8 cellular contexts compared by ENCODE assay signal in the genomic region with DNA sequence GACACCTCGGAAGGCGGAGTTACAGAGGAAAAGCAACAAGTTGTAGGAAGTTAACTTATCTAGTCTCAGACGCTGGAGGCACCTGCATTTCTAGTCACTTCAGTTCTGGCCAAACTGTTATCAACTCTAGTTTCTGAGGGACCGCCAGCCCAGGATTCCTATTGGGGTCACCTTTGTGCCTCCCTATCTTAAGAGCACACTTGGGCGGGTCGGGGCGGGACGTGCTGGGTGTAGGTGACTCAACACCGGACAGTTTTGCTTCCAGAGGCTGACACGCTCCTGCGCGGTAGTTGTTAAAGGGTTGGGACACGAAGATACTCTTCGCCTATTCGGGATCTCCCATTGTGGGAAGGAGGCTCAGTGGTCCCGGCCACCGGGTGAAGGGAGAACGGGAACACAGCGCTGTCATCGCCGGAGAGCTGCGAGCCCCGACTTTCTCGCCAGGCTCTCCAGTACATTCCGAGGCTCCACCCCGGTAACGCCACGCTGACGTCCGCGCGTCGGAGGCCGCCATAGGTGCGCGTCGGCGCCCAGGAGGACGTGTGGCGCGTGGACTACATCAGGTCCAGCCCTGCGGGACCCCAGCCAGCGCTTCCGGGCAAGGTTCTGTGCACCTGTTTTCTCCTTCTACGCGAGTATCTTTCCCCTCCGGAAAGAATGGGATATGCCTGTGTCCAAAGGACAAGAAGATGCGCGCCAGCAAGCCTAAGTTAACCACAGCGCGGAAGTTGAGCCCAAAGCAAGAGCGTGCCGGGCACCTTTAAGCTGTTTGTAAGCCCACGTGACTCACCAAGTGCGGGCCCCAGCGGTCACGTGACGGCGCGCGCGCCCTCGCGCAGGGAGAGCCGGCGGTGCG. TPM values are rescaled to one million over a fixed set of nuclear protein-coding genes. Genes with fewer than 3 reads are reported as not detected.
DNase-seq lines count a peak whose midpoint lies in the region; ATAC-seq and TF ChIP-seq lines count a peak whose summit lies in the region.

A gene (plus strand): TSS at position 842 of the 856 bp plus-strand sequence. CDS start 35,016 bp downstream, outside the sequence.

- no peaks in the 10 kb centered on the region for H3K9me3 Mint-ChIP-seq in dendritic cell treated with granulocyte-macrophage colony-stimulating factor and Interleukin-4, amounts not matched to agents 40 ng/mL and 50 ng/mL, for 4 days

- peak within 1 kb of the TSS; percentile 87 for H3K4me3 Mint-ChIP-seq in dendritic cell treated with granulocyte-macrophage colony-stimulating factor and Interleukin-4, amounts not matched to agents 40 ng/mL and 50 ng/mL, for 4 days

- H3K9me3 ChIP-seq in BLaER1 (no peaks in the 10 kb centered on the region), left lung (no peaks in the 10 kb centered on the region)

- peak within 1 kb of the TSS; percentile 97 for H3K27ac ChIP-seq in BLaER1
- H3K27ac ChIP-seq in left lung, result peak within 1 kb of the TSS; percentile 98 to 99

- ATAC-seq in GM19324 (IDR thresholded peaks at IDR 0.05; ENCODE audit: low FRiP score, unreplicated experiment), result peak; percentile 90
- peak; percentile 76 for ATAC-seq in HG03460 (IDR thresholded peaks at IDR 0.05; ENCODE audit: unreplicated experiment)
- ATAC-seq in left lung, result peak; percentile 92

- H3K36me3 Mint-ChIP-seq in dendritic cell treated with granulocyte-macrophage colony-stimulating factor and Interleukin-4, amounts not matched to agents 40 ng/mL and 50 ng/mL, for 4 days (ENCODE audit: low read depth), result peaks cover 19% of the 10 kb centered on the region

- no peaks in the 10 kb centered on the region for H3K36me3 ChIP-seq in BLaER1
- no peaks in the 10 kb centered on the region for H3K36me3 ChIP-seq in left lung

- peaks cover 53% of the 10 kb centered on the region for H3K4me1 ChIP-seq in BLaER1
- H3K4me1 ChIP-seq in left lung, result peaks cover 0 to 20% of the 10 kb centered on the region in 2 donors

- peak within 1 kb of the TSS; percentile 100 for H3K27ac Mint-ChIP-seq in dendritic cell treated with granulocyte-macrophage colony-stimulating factor and Interleukin-4, amounts not matched to agents 40 ng/mL and 50 ng/mL, for 4 days

- peak; percentile 93 for DNase-seq in NCI-H526 treated with DMSO at 0.1 percent for 48 hours (lab: John Stamatoyannopoulos, UW)
- peak; percentile 89 to 91 for DNase-seq in activated CD4-positive, alpha-beta T cell treated with anti-CD3 and anti-CD28 coated beads, Interleukin-2, amount 50 U/mL, for 4 hours
- DNase-seq in left lung, result peak; percentile 94 to 97
- DNase-seq in stimulated activated CD4-positive, alpha-beta T cell treated with anti-CD3 and anti-CD28 coated beads, Interleukin-2, amount 100 ng/mL, for 4 hours (ENCODE audit: low read depth), result peak; percentile 92

- H3K4me2 ChIP-seq in BLaER1, result peak within 1 kb of the TSS; percentile 93

- no peak for TF ChIP-seq CTCF in left lung (IDR thresholded peaks at IDR 0.05)

- H3K4me1 Mint-ChIP-seq in dendritic cell treated with granulocyte-macrophage colony-stimulating factor and Interleukin-4, amounts not matched to agents 40 ng/mL and 50 ng/mL, for 4 days (ENCODE audit: low read depth), result peaks cover 27% of the 10 kb centered on the region

- H3K9ac ChIP-seq in BLaER1, result peak within 1 kb of the TSS; percentile 91

- H3K27me3 ChIP-seq in BLaER1 (no peaks in the 10 kb centered on the region), left lung (no peaks in the 10 kb centered on the region)

- intact Hi-C loops in dendritic cell treated with granulocyte-macrophage colony-stimulating factor and Interleukin-4, amounts not matched to agents 40 ng/mL and 50 ng/mL, for 4 days (cut with micrococcal nuclease), result loop anchor here (1.0 to 2.0 kb wide), 2 partner anchors 76 to 345 kb away; a partner anchor contains a TSS
- intact Hi-C loops in left lung (cut with DNase I), result no loop called here

- peaks cover 38% of the 10 kb centered on the region for H4K20me1 ChIP-seq in BLaER1

- H3K27me3 Mint-ChIP-seq in dendritic cell treated with granulocyte-macrophage colony-stimulating factor and Interleukin-4, amounts not matched to agents 40 ng/mL and 50 ng/mL, for 4 days, result no peaks in the 10 kb centered on the region

- H3K4me3 ChIP-seq in BLaER1, result peak within 1 kb of the TSS; percentile 94
- H3K4me3 ChIP-seq in left lung, result peak within 1 kb of the TSS; percentile 79

RNA-seq across cellular contexts. Expression of the gene that starts here (rescaled TPM):
- total RNA-seq in left lung, result 10 to 100 TPM; 25.2 to 34.8 TPM

Comparison
In these comparisons a context has a peak if more than half of its experiments do, and no peak if none do; other contexts are left out.
1. Peak in every context shown above with its lines: DNase-seq, ATAC-seq, H3K4me3 ChIP-seq and H3K27ac ChIP-seq.